In genomic region chr12:70094467-70094866, GRCh38 we compare ENCODE assay signal across 19 cellular contexts.
"Had no signal": no experiment of that assay in that cellular context is flagged by ENCODE, and none has a peak within 500 bp of the region (broad histone marks: within the 10 kb centered on the region; RNA-seq: fewer than 3 reads in every experiment).

No MANE protein-coding gene starts in this region.

- H3K4me1 ChIP-seq: lower lobe of right lung, parathyroid adenoma had no signal

- H3K27me3 ChIP-seq: brain microvascular endothelial cell, suprapubic skin had no signal

- H2AFZ ChIP-seq: parathyroid adenoma had no signal

- H3K9ac ChIP-seq: parathyroid adenoma had no signal

- DNase-seq: activated CD4-positive, alpha-beta memory T cell treated with anti-CD3 and anti-CD28 coated beads, Interleukin-2, amount 10 ng/mL, durations not matched to agents 7 days and 5 days; activated CD4-positive, alpha-beta T cell treated with anti-CD3 and anti-CD28 coated beads for 48 hours; activated CD4-positive, CD25-positive, alpha-beta regulatory T cell; activated CD8-positive, alpha-beta memory T cell treated with anti-CD3 and anti-CD28 coated beads, Interleukin-2, amount 10 ng/mL, durations not matched to agents 7 days and 5 days; activated naive CD4-positive, alpha-beta T cell; activated naive CD8-positive, alpha-beta T cell treated with anti-CD3 and anti-CD28 coated beads for 36 hours; amygdala; brain microvascular endothelial cell; cortex of kidney; lower lobe of right lung; stimulated activated CD4-positive, alpha-beta T cell treated with anti-CD3 and anti-CD28 coated beads, Interleukin-2, amount 100 ng/mL, for 48 hours; T-helper 1 cell; T-helper 9 cell had no signal

- H3K27ac ChIP-seq: brain microvascular endothelial cell, lower lobe of right lung, parathyroid adenoma, suprapubic skin had no signal

- ATAC-seq: activated CD8-positive, alpha-beta memory T cell treated with anti-CD3 and anti-CD28 coated beads, Interleukin-2, amount 10 ng/mL, durations not matched to agents 7 days and 5 days; activated T-helper 17 cell treated with anti-CD3 and anti-CD28 coated beads, Interleukin-2, amount 50 U/mL, for 72 hours; esophagus mucosa; lower lobe of right lung; natural killer cell treated with Interleukin-12 subunit alpha and Interleukin-12 subunit beta and Interleukin-15 and Interleukin-18, amount 100 ng/mL, for 72 hours; SK-N-SH treated with all-trans-retinoic acid at 6 μM for 48 hours had no signal

- H3K9me3 ChIP-seq: lower lobe of right lung, suprapubic skin had no signal

- H3K4me3 ChIP-seq: lower lobe of right lung, suprapubic skin had no signal

- H3K36me3 ChIP-seq: brain microvascular endothelial cell, lower lobe of right lung, suprapubic skin had no signal

- H3K79me2 ChIP-seq: parathyroid adenoma had no signal
